19 cellular contexts compared by ENCODE assay signal in genomic region chr11:70853103-70853830, GRCh38.
"Had no signal": no experiment of that assay in that cellular context is flagged by ENCODE, and none has a peak within 500 bp of the region (broad histone marks: within the 10 kb centered on the region; RNA-seq: fewer than 3 reads in every experiment).

No MANE protein-coding gene starts in this region.

- H3K27ac ChIP-seq: hepatocyte, prostate gland, right atrium auricular region, tibial artery had no signal

- H3K4me3 ChIP-seq: hepatocyte, prostate gland, right atrium auricular region, tibial artery had no signal

- H3K36me3 ChIP-seq: prostate gland, right atrium auricular region, tibial artery had no signal

- DNase-seq: activated CD4-positive, alpha-beta memory T cell treated with anti-CD3 and anti-CD28 coated beads for 36 hours; activated CD4-positive, alpha-beta T cell treated with anti-CD3 and anti-CD28 coated beads for 48 hours; activated effector memory CD4-positive, alpha-beta T cell treated with Interleukin-2 at 50 U/mL for 16 hours; activated naive CD4-positive, alpha-beta T cell treated with anti-CD3 and anti-CD28 coated beads for 36 hours; activated naive CD8-positive, alpha-beta T cell treated with anti-CD3 and anti-CD28 coated beads, Interleukin-2, amount 10 ng/mL, durations not matched to agents 7 days and 5 days; activated T-cell treated with anti-CD3 and anti-CD28 coated beads, Interleukin-2, amount 50 U/mL, for 72 hours; effector CD4-positive, alpha-beta T cell; erythroblast; foreskin melanocyte; immature natural killer cell; midbrain; nephron progenitor cell; stimulated activated CD4-positive, alpha-beta T cell treated with anti-CD3 and anti-CD28 coated beads, Interleukin-12 subunit alpha, Interleukin-12 subunit beta, amount 100 ng/mL, for 4 hours; stimulated activated CD4-positive, alpha-beta T cell treated with anti-CD3 and anti-CD28 coated beads, Interleukin-4, amount 100 ng/mL, for 4 hours; stimulated activated naive CD8-positive, alpha-beta T cell treated with anti-CD3 and anti-CD28 coated beads, Interleukin-15, Interleukin-2, amounts not matched to agents 100 U/mL and 50 U/mL, for 24 hours; tibial artery had no signal

- H3K9me3 ChIP-seq: prostate gland had no signal

- ATAC-seq: activated T-cell treated with anti-CD3 and anti-CD28 coated beads, Interleukin-2, amount 50 U/mL, for 72 hours; stimulated activated naive CD8-positive, alpha-beta T cell treated with anti-CD3 and anti-CD28 coated beads, Interleukin-15, Interleukin-2, amounts not matched to agents 100 U/mL and 50 U/mL, for 24 hours had no signal

- H3K27me3 ChIP-seq: hepatocyte, right atrium auricular region had no signal

- H3K4me1 ChIP-seq: prostate gland, right atrium auricular region, tibial artery had no signal
